ENCODE assay signal across 8 cellular contexts in the genomic region with DNA sequence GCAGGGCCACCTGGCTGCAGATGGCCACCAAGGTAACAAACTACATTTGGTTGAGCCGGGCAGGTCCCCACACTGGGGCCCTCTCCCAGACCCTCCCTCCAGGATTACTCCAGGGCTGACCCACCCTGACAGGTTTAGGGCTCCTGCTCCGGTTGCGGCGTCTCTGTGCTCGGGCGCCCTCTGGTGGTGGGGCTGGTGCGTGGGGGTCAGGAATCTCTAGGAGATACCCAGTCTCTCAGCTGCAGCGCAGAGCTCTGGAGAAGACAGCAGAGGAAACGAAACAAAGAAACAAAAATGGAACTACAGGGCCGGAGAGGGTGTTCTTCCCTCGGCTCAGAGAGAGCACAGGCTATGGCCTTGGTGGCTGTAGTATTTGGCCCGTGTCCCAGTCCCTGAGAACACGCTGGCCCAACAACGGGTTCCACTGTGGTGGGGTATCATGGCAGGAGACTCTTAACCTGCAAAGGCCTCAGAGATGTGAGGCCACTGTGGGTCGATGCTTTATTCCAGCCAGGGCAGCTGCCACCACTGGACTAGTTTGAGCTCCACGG. TPM values are rescaled to one million over a fixed set of nuclear protein-coding genes. Genes with fewer than 3 reads are reported as not detected.
DNase-seq lines count a peak whose midpoint lies in the region; ATAC-seq and TF ChIP-seq lines count a peak whose summit lies in the region.

No MANE protein-coding gene starts in this region.

- no peaks in the 10 kb centered on the region for H3K36me3 Mint-ChIP-seq in progenitor cell of endocrine pancreas (ENCODE audit: insufficient read depth)

- intact Hi-C loops in Right ventricle myocardium inferior (cut with DNase I) (loop anchor here (2.0 to 5.0 kb wide), 3 partner anchors 38 to 53 kb away; no protein-coding TSS in a partner anchor), uterus (cut with DNase I; ENCODE audit: low total_unique reads) (loop anchor here (5.0 kb wide), 1 partner anchor 92 kb away; no protein-coding TSS in a partner anchor)

- H3K4me3 ChIP-seq in SJSA1 (peak overlapping the region; percentile 88), uterus (peak overlapping the region; percentile 46 to 99)

- peak; percentile 58 for DNase-seq in COLO668 (lab: John Stamatoyannopoulos, UW; ENCODE audit: unreplicated experiment)
- DNase-seq in SJSA1 (ENCODE audit: low read depth in 1 of 2, low spot score in 2 of 2): peak; percentile 90 to 91
- DNase-seq in activated naive CD4-positive, alpha-beta T cell treated with Interleukin-2 at 50 U/mL for 16 hours: peak; percentile 67
- DNase-seq in Right ventricle myocardium inferior (ENCODE audit: missing footprints): peak; percentile 90
- DNase-seq in progenitor cell of endocrine pancreas (ENCODE audit: low spot score, unreplicated experiment): peak; percentile 32
- DNase-seq in uterus: peak; percentile 76 to 78

- no peak for TF ChIP-seq POLR2A in uterus (IDR thresholded peaks at IDR 0.05)

- peaks cover 64% of the 10 kb centered on the region for H3K27me3 Mint-ChIP-seq in progenitor cell of endocrine pancreas

- peaks cover 26% of the 10 kb centered on the region for H3K36me3 ChIP-seq in SJSA1
- no peaks in the 10 kb centered on the region for H3K36me3 ChIP-seq in uterus

- H3K27ac Mint-ChIP-seq in progenitor cell of endocrine pancreas: no peak overlapping the region

- ATAC-seq in HG02759 (IDR thresholded peaks at IDR 0.05; ENCODE audit: unreplicated experiment): peak; percentile 36
- ATAC-seq in Right ventricle myocardium inferior: peak; percentile 23
- no peak for ATAC-seq in GM21737 (IDR thresholded peaks at IDR 0.05; ENCODE audit: unreplicated experiment)

- peaks cover 7% of the 10 kb centered on the region for H3K4me1 Mint-ChIP-seq in progenitor cell of endocrine pancreas (ENCODE audit: low read depth)

- H3K4me1 ChIP-seq in SJSA1 (replicated peaks) (peaks cover 47% of the 10 kb centered on the region), uterus (peaks cover 0 to 7% of the 10 kb centered on the region in 2 donors)

- TF ChIP-seq CTCF in progenitor cell of endocrine pancreas (IDR thresholded peaks at IDR 0.05; ENCODE audit: unreplicated experiment) (peak; percentile 64), uterus (IDR thresholded peaks at IDR 0.05) (peak; percentile 72 to 85 (median 79))

- no peak overlapping the region for H3K27ac ChIP-seq in SJSA1
- peak overlapping the region; percentile 94 to 99 for H3K27ac ChIP-seq in uterus

- no peaks in the 10 kb centered on the region for H3K9me3 Mint-ChIP-seq in progenitor cell of endocrine pancreas (ENCODE audit: low read depth)

- no peaks in the 10 kb centered on the region for H3K9me3 ChIP-seq in SJSA1 (replicated peaks)
- H3K9me3 ChIP-seq in uterus: no peaks in the 10 kb centered on the region

- no peak overlapping the region for H3K4me3 Mint-ChIP-seq in progenitor cell of endocrine pancreas (ENCODE audit: low read depth)

- no peaks in the 10 kb centered on the region for H3K27me3 ChIP-seq in SJSA1 (replicated peaks)
- H3K27me3 ChIP-seq in uterus: no peaks in the 10 kb centered on the region

RNA-seq across cellular contexts. Expression of gene C11orf96, which starts 2.4 kb away (rescaled TPM):
- total RNA-seq in SJSA1 (2014; rRNA removed; shearing (Covaris generic)): 345 and 479 TPM in 2 replicates
- 19.8 TPM for total RNA-seq in Right ventricle myocardium inferior
- total RNA-seq in progenitor cell of endocrine pancreas: 0.38 and 0.47 TPM in 2 replicates
- 100 to 1,000 TPM in 3 of 4 donors, 10 to 100 TPM in 1; 38.2 to 331 (median 230) TPM for total RNA-seq in uterus

Comparison
In these comparisons a context has a peak if more than half of its experiments do, and no peak if none do; other contexts are left out.
1. DNase-seq: peak in every context shown above with its lines; median percentile 90 in SJSA1; 90 in Right ventricle myocardium inferior; 77 in uterus; 67 in activated naive CD4-positive, alpha-beta T cell treated with Interleukin-2 at 50 U/mL for 16 hours; 58 in COLO668; 32 in progenitor cell of endocrine pancreas.
2. RNA of gene C11orf96, which starts 2.4 kb away (total RNA-seq): 345 to 479 TPM in SJSA1, 38.2 to 331 TPM in uterus and 19.8 TPM in Right ventricle myocardium inferior (single experiment); 0.38 to 0.47 TPM in progenitor cell of endocrine pancreas; every median in the first group is over 10 times any median in the second.